ENCODE assay signal across 12 cellular contexts in genomic region chr5:57986746-57987145, GRCh38.
DNase-seq lines count a peak whose midpoint lies in the region; ATAC-seq and TF ChIP-seq lines count a peak whose summit lies in the region.
"Had no signal": no experiment of that assay in that cellular context is flagged by ENCODE, and none has a peak within 500 bp of the region (broad histone marks: within the 10 kb centered on the region; RNA-seq: fewer than 3 reads in every experiment).

No MANE protein-coding gene starts in this region.

- H3K27me3 ChIP-seq in tibial artery, result no peaks in the 10 kb centered on the region
- H3K27me3 ChIP-seq: right lobe of liver had no signal

- H3K9me3 ChIP-seq in tibial artery, result no peaks in the 10 kb centered on the region
- H3K9me3 ChIP-seq: right lobe of liver had no signal

- no peaks in the 10 kb centered on the region for H3K36me3 Mint-ChIP-seq in nephron progenitor cell (ENCODE audit: low read depth)

- peaks cover 13% of the 10 kb centered on the region for H3K4me1 Mint-ChIP-seq in nephron progenitor cell

- H3K9me3 Mint-ChIP-seq in nephron progenitor cell, result no peaks in the 10 kb centered on the region
- H3K9me3 Mint-ChIP-seq: activated T-cell treated with anti-CD3 and anti-CD28 coated beads, Interleukin-2, amount 50 U/mL, for 72 hours had no signal

- H3K36me3 ChIP-seq in tibial artery, result no peaks in the 10 kb centered on the region
- H3K36me3 ChIP-seq: right lobe of liver had no signal

- no peak for ATAC-seq in GM21390 (IDR thresholded peaks at IDR 0.05; ENCODE audit: unreplicated experiment)
- ATAC-seq: activated T-cell treated with anti-CD3 and anti-CD28 coated beads, Interleukin-2, amount 50 U/mL, for 72 hours; right lobe of liver had no signal

- intact Hi-C loops in head of caudate nucleus (cut with DNase I), result loop anchor here (10.0 kb wide), 1 partner anchor 202 kb away; no protein-coding TSS in a partner anchor
- intact Hi-C loops in tibial artery (cut with DNase I; ENCODE audit: low total_unique reads), result no loop called here

- H3K4me3 Mint-ChIP-seq in nephron progenitor cell, result no peak overlapping the region
- H3K4me3 Mint-ChIP-seq: activated T-cell treated with anti-CD3 and anti-CD28 coated beads, Interleukin-2, amount 50 U/mL, for 72 hours had no signal

- H3K4me3 ChIP-seq in tibial artery, result no peak overlapping the region
- H3K4me3 ChIP-seq: right lobe of liver had no signal

- no peak overlapping the region for H3K27ac ChIP-seq in tibial artery
- H3K27ac ChIP-seq: right lobe of liver had no signal

- DNase-seq in NCI-H82 (lab: John Stamatoyannopoulos, UW) (peak; percentile 0), NCI-H82 treated with DMSO at 0.1 percent for 48 hours (lab: John Stamatoyannopoulos, UW; ENCODE audit: unreplicated experiment) (no peak), amygdala (lab: John Stamatoyannopoulos, UW) (peak in 30 of 56 donors; percentile 1 to 66 (median 22)), head of caudate nucleus (peak; percentile 26 to 91 (median 66)), tibial artery (peak; percentile 19 to 63), nephron progenitor cell (no peak), NOMO-1 treated with DMSO at 0.1 percent for 48 hours (lab: John Stamatoyannopoulos, UW; ENCODE audit: unreplicated experiment) (no peak)
- DNase-seq: activated T-cell treated with anti-CD3 and anti-CD28 coated beads, Interleukin-2, amount 50 U/mL, for 72 hours; glutamatergic neuron; NCI-H1105 treated with DMSO at 0.1 percent for 48 hours; right lobe of liver had no signal

- peaks cover 0 to 9% (median 2%) of the 10 kb centered on the region in 4 donors for H3K4me1 ChIP-seq in tibial artery
- H3K4me1 ChIP-seq: right lobe of liver had no signal

- no peaks in the 10 kb centered on the region for H3K27me3 Mint-ChIP-seq in nephron progenitor cell (ENCODE audit: low read depth, poor library complexity)

- H3K27ac Mint-ChIP-seq in nephron progenitor cell, result no peak overlapping the region
- H3K27ac Mint-ChIP-seq: activated T-cell treated with anti-CD3 and anti-CD28 coated beads, Interleukin-2, amount 50 U/mL, for 72 hours had no signal

- TF ChIP-seq CTCF in tibial artery (IDR thresholded peaks at IDR 0.05) (no peak), nephron progenitor cell (IDR thresholded peaks at IDR 0.05) (no peak)

Comparison
In these comparisons a context has a peak if more than half of its experiments do, and no peak if none do; other contexts are left out.
1. DNase-seq: peak in NCI-H82 (single experiment), amygdala (30 of 56), head of caudate nucleus (42 of 42) and tibial artery (2 of 2); none in NCI-H82 treated with DMSO at 0.1 percent for 48 hours (single experiment), nephron progenitor cell (single experiment) and NOMO-1 treated with DMSO at 0.1 percent for 48 hours (single experiment).